11 cellular contexts compared by ENCODE assay signal in genomic region chr6:135817035-135817434, GRCh38.
"Had no signal": no experiment of that assay in that cellular context is flagged by ENCODE, and none has a peak within 500 bp of the region (broad histone marks: within the 10 kb centered on the region; RNA-seq: fewer than 3 reads in every experiment).

No MANE protein-coding gene starts in this region.

- H3K4me3 ChIP-seq: adrenal gland, ascending aorta, body of pancreas, breast epithelium, cardiac muscle cell had no signal

- H3K27ac ChIP-seq: adrenal gland, ascending aorta, body of pancreas, brain microvascular endothelial cell, breast epithelium, cardiac muscle cell had no signal

- H3K36me3 ChIP-seq: adrenal gland, ascending aorta, brain microvascular endothelial cell, breast epithelium, cardiac muscle cell had no signal

- ATAC-seq: activated naive CD4-positive, alpha-beta T cell treated with anti-CD3 and anti-CD28 coated beads, Interleukin-2, amount 50 U/mL, for 72 hours; activated naive CD8-positive, alpha-beta T cell treated with anti-CD3 and anti-CD28 coated beads, Interleukin-2, amount 50 U/mL, for 24 hours; activated T-cell treated with anti-CD3 and anti-CD28 coated beads, Interleukin-2, amount 50 U/mL, for 4 hours; activated T-cell treated with anti-CD3 and anti-CD28 coated beads, Interleukin-2, amount 50 U/mL, for 72 hours; activated T-helper 17 cell treated with anti-CD3 and anti-CD28 coated beads, Interleukin-2, amount 50 U/mL, for 72 hours; body of pancreas had no signal

- H3K27me3 ChIP-seq: adrenal gland, ascending aorta, body of pancreas, brain microvascular endothelial cell, breast epithelium, cardiac muscle cell had no signal

- H3K9me3 ChIP-seq: adrenal gland, ascending aorta, body of pancreas, breast epithelium had no signal
